ENCODE assay signal across 1 cellular context in the genomic region with DNA sequence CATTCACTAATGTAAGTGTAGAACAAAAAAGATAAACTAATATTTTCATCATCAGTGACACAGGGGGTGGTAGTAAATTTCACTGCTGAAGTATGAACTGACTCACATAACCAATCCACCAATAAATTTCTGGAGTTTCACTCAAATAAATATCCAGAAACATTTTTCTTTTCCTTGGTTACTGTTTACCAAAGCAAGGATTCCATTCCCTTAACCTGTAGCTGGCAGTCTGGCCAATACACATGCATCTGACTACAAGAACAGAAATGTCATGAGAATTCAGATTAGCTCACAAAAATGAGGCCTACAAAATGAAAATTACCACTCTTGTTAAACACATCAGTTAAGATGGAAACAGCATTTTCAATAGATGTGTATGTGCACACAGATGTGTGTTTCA.
TF ChIP-seq lines count a peak whose summit lies in the region.

No MANE protein-coding gene starts in this region.

TF ChIP-seq in A549, 52 proteins besides CTCF, POLR2A, EP300 and RAD21 (continued from another document):
- TF ChIP-seq, protein P1, sequence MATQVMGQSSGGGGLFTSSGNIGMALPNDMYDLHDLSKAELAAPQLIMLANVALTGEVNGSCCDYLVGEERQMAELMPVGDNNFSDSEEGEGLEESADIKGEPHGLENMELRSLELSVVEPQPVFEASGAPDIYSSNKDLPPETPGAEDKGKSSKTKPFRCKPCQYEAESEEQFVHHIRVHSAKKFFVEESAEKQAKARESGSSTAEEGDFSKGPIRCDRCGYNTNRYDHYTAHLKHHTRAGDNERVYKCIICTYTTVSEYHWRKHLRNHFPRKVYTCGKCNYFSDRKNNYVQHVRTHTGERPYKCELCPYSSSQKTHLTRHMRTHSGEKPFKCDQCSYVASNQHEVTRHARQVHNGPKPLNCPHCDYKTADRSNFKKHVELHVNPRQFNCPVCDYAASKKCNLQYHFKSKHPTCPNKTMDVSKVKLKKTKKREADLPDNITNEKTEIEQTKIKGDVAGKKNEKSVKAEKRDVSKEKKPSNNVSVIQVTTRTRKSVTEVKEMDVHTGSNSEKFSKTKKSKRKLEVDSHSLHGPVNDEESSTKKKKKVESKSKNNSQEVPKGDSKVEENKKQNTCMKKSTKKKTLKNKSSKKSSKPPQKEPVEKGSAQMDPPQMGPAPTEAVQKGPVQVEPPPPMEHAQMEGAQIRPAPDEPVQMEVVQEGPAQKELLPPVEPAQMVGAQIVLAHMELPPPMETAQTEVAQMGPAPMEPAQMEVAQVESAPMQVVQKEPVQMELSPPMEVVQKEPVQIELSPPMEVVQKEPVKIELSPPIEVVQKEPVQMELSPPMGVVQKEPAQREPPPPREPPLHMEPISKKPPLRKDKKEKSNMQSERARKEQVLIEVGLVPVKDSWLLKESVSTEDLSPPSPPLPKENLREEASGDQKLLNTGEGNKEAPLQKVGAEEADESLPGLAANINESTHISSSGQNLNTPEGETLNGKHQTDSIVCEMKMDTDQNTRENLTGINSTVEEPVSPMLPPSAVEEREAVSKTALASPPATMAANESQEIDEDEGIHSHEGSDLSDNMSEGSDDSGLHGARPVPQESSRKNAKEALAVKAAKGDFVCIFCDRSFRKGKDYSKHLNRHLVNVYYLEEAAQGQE (IDR thresholded peaks at IDR 0.05), result no peak
- TF ChIP-seq SMC3 (IDR thresholded peaks at IDR 0.05), result no peak
- no peak for TF ChIP-seq RFX5 (IDR thresholded peaks at IDR 0.05)
